16 cellular contexts compared by ENCODE assay signal in genomic region chr4:37872310-37872988, GRCh38. TPM values are rescaled to one million over a fixed set of nuclear protein-coding genes. Genes with fewer than 3 reads are reported as not detected.
DNase-seq lines count a peak whose midpoint lies in the region; ATAC-seq and TF ChIP-seq lines count a peak whose summit lies in the region.
"Had no signal": no experiment of that assay in that cellular context is flagged by ENCODE, and none has a peak within 500 bp of the region (broad histone marks: within the 10 kb centered on the region; RNA-seq: fewer than 3 reads in every experiment).

No MANE protein-coding gene starts in this region.

- H3K36me3 ChIP-seq in DND-41 (ENCODE audit: insufficient read depth, low read length) (no peaks in the 10 kb centered on the region), KOPT-K1 (ENCODE audit: insufficient read depth, low read length) (peaks cover 9% of the 10 kb centered on the region; the same call in 1 of the 2 replicates), gastroesophageal sphincter (no peaks in the 10 kb centered on the region), tibial nerve (no peaks in the 10 kb centered on the region), ascending aorta (no peaks in the 10 kb centered on the region)
- H3K36me3 ChIP-seq: adrenal gland had no signal

- no peak for TF ChIP-seq EP300 in gastroesophageal sphincter (IDR thresholded peaks at IDR 0.05)
- no peak for TF ChIP-seq EP300 in tibial nerve (IDR thresholded peaks at IDR 0.05)

- no peaks in the 10 kb centered on the region for H3K9me3 ChIP-seq in DND-41 (ENCODE audit: insufficient read depth, low read length, severe bottlenecking)
- H3K9me3 ChIP-seq in KOPT-K1 (ENCODE audit: insufficient read depth, low read length, poor library complexity, severe bottlenecking) = no peaks in the 10 kb centered on the region
- H3K9me3 ChIP-seq in gastroesophageal sphincter = no peaks in the 10 kb centered on the region
- no peaks in the 10 kb centered on the region for H3K9me3 ChIP-seq in tibial nerve
- no peaks in the 10 kb centered on the region for H3K9me3 ChIP-seq in ascending aorta
- H3K9me3 ChIP-seq: adrenal gland had no signal

- no peak overlapping the region for H3K9ac ChIP-seq in DND-41 (ENCODE audit: low read depth, low read length)

- no peak for TF ChIP-seq CTCF in DND-41 (IDR thresholded peaks at IDR 0.05; ENCODE audit: borderline replicate concordance, extremely low read depth, low read length, poor library complexity, severe bottlenecking)
- TF ChIP-seq CTCF in gastroesophageal sphincter (IDR thresholded peaks at IDR 0.05) = no peak
- no peak for TF ChIP-seq CTCF in tibial nerve (IDR thresholded peaks at IDR 0.05)
- TF ChIP-seq CTCF in ascending aorta (IDR thresholded peaks at IDR 0.05) = no peak

- no peak overlapping the region for H3K4me3 ChIP-seq in DND-41 (ENCODE audit: low read depth in 1 of 2, low read length in 2 of 2)
- H3K4me3 ChIP-seq in gastroesophageal sphincter = no peak overlapping the region
- no peak overlapping the region for H3K4me3 ChIP-seq in tibial nerve
- no peak overlapping the region for H3K4me3 ChIP-seq in ascending aorta
- H3K4me3 ChIP-seq: adrenal gland had no signal

- no peak overlapping the region for H3K27ac Mint-ChIP-seq in stimulated activated effector memory CD8-positive, alpha-beta T cell treated with anti-CD3 and anti-CD28 coated beads, Interleukin-12 subunit alpha, Interleukin-12 subunit beta, amount 100 ng/mL, for 72 hours
- H3K27ac Mint-ChIP-seq: nephron progenitor cell had no signal

- H3K9me3 Mint-ChIP-seq in stimulated activated effector memory CD8-positive, alpha-beta T cell treated with anti-CD3 and anti-CD28 coated beads, Interleukin-12 subunit alpha, Interleukin-12 subunit beta, amount 100 ng/mL, for 72 hours = no peaks in the 10 kb centered on the region
- H3K9me3 Mint-ChIP-seq: CD14-positive monocyte, nephron progenitor cell had no signal

- ATAC-seq in DND-41 (ENCODE audit: insufficient read depth, low read depth) = peak; percentile 71
- ATAC-seq in GM18867 (IDR thresholded peaks at IDR 0.05; ENCODE audit: unreplicated experiment) = peak; percentile 42
- ATAC-seq in gastroesophageal sphincter = no peak
- ATAC-seq in stimulated activated effector memory CD8-positive, alpha-beta T cell treated with anti-CD3 and anti-CD28 coated beads, Interleukin-12 subunit alpha, Interleukin-12 subunit beta, amount 100 ng/mL, for 72 hours = no peak

- no peaks in the 10 kb centered on the region for H3K4me1 Mint-ChIP-seq in stimulated activated effector memory CD8-positive, alpha-beta T cell treated with anti-CD3 and anti-CD28 coated beads, Interleukin-12 subunit alpha, Interleukin-12 subunit beta, amount 100 ng/mL, for 72 hours

- H3K27ac ChIP-seq in DND-41 (ENCODE audit: low read length) (no peak overlapping the region; the same call in 1 of the 2 replicates), KOPT-K1 (ENCODE audit: low read depth, low read length, poor library complexity, severe bottlenecking) (peak overlapping the region; percentile 50), gastroesophageal sphincter (peak overlapping the region in 3 of 4 donors; percentile 5 to 84 (median 76)), tibial nerve (no peak overlapping the region), ascending aorta (peak overlapping the region in 1 of 2 donors; percentile 5)
- H3K27ac ChIP-seq: adrenal gland, epithelial cell of prostate, VCaP had no signal

- H3K4me2 ChIP-seq in DND-41 (ENCODE audit: insufficient read depth, low read length) = no peak overlapping the region

- H3K4me3 Mint-ChIP-seq in stimulated activated effector memory CD8-positive, alpha-beta T cell treated with anti-CD3 and anti-CD28 coated beads, Interleukin-12 subunit alpha, Interleukin-12 subunit beta, amount 100 ng/mL, for 72 hours = no peak overlapping the region
- H3K4me3 Mint-ChIP-seq: CD14-positive monocyte, nephron progenitor cell had no signal

- H3K4me1 ChIP-seq in DND-41 (ENCODE audit: insufficient read depth, low read length) (peaks cover 5% of the 10 kb centered on the region; the same call in 1 of the 2 replicates), gastroesophageal sphincter (peaks cover 5 to 53% (median 14%) of the 10 kb centered on the region in 3 donors), tibial nerve (peaks cover 0 to 4% (median 0%) of the 10 kb centered on the region in 4 donors), ascending aorta (peaks cover 0 to 2% of the 10 kb centered on the region in 2 donors)

- 68 to 88% methylated on average over 1 of the region's 1 CpG for WGBS in gastroesophageal sphincter (ENCODE audit: low coverage in 1 of 2), 2 donors
- 63 to 73% methylated on average over 1 of the region's 1 CpG for WGBS in tibial nerve, 2 donors

- intact Hi-C loops in ascending aorta (cut with DNase I) = no loop called here

- H2AFZ ChIP-seq in DND-41 (ENCODE audit: low read depth, low read length) = no peak overlapping the region

- H3K36me3 Mint-ChIP-seq in stimulated activated effector memory CD8-positive, alpha-beta T cell treated with anti-CD3 and anti-CD28 coated beads, Interleukin-12 subunit alpha, Interleukin-12 subunit beta, amount 100 ng/mL, for 72 hours = peaks cover 5% of the 10 kb centered on the region

- no peaks in the 10 kb centered on the region for H4K20me1 ChIP-seq in DND-41 (ENCODE audit: insufficient read depth, low read length)

- H3K27me3 ChIP-seq in DND-41 (ENCODE audit: insufficient read depth, low read length, poor library complexity) = no peaks in the 10 kb centered on the region
- no peaks in the 10 kb centered on the region for H3K27me3 ChIP-seq in gastroesophageal sphincter
- H3K27me3 ChIP-seq in tibial nerve = no peaks in the 10 kb centered on the region
- H3K27me3 ChIP-seq in ascending aorta = no peaks in the 10 kb centered on the region
- H3K27me3 ChIP-seq: adrenal gland had no signal

- no peak for TF ChIP-seq POLR2A in gastroesophageal sphincter (IDR thresholded peaks at IDR 0.05)
- no peak for TF ChIP-seq POLR2A in tibial nerve (IDR thresholded peaks at IDR 0.05)

- DNase-seq in DND-41 (no peak), SKM-1 (lab: John Stamatoyannopoulos, UW; ENCODE audit: unreplicated experiment) (no peak), tibial nerve (ENCODE audit: low spot score in 2 of 2) (no peak), ascending aorta (ENCODE audit: low spot score in 2 of 2) (no peak)
- no peak for DNase-seq in stimulated activated effector memory CD8-positive, alpha-beta T cell treated with anti-CD3 and anti-CD28 coated beads, Interleukin-12 subunit alpha, Interleukin-12 subunit beta, amount 100 ng/mL, for 72 hours (ENCODE audit: low spot score in 2 of 2)
- DNase-seq: adrenal gland; EL; NCI-H2171; nephron progenitor cell; stimulated activated naive CD4-positive, alpha-beta T cell had no signal

- H3K79me2 ChIP-seq in DND-41 (ENCODE audit: insufficient read depth, low read length) = no peaks in the 10 kb centered on the region

RNA-seq across cellular contexts. Expression of gene TBC1D1, which starts 18.4 kb away (rescaled TPM):
- 100 to 1,000 TPM; 190 to 279 (median 241) TPM for total RNA-seq in gastroesophageal sphincter
- 10 to 100 TPM; 41.6 to 97.8 (median 62.5) TPM for total RNA-seq in tibial nerve
- 132 TPM for total RNA-seq in ascending aorta

RNA-seq across cellular contexts. Expression of gene PGM2, which starts 46.0 kb away (rescaled TPM):
- 10 to 100 TPM; 19.9 to 35.6 (median 25.3) TPM for total RNA-seq in gastroesophageal sphincter
- 10 to 100 TPM; 13.7 to 24.3 (median 15.5) TPM for total RNA-seq in tibial nerve
- 7.1 TPM for total RNA-seq in ascending aorta

Comparison
In these comparisons a context has a peak if more than half of its experiments do, and no peak if none do; other contexts are left out.
1. ATAC-seq: peak in DND-41 (single experiment) and GM18867 (single experiment); none in gastroesophageal sphincter (single experiment) and stimulated activated effector memory CD8-positive, alpha-beta T cell treated with anti-CD3 and anti-CD28 coated beads, Interleukin-12 subunit alpha, Interleukin-12 subunit beta, amount 100 ng/mL, for 72 hours (single experiment).
2. H3K27ac ChIP-seq: peak in KOPT-K1 (single experiment) and gastroesophageal sphincter (3 of 4); none in DND-41 (single experiment) and tibial nerve (0 of 4).